2 cellular contexts compared by ENCODE assay signal in the genomic region with DNA sequence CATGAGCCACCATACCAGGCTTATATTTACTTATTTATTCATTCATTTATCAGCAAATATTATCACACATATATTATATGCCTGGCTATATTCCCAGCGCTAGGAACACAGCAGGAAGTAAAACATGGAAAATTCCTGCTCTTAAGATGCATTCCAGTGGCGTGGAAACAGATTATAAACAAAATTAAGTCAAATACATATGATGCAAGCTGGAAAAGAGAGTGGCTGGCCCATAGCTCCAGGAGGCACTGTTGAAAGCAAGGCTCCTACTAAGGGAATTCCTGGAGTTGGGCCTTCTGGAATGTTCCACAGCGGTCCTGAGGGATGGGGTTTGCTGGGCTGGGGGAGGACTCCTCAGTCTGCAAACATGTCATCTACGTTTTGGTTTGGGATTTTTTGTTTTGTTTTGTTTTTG.
TF ChIP-seq lines count a peak whose summit lies in the region.

No MANE protein-coding gene starts in this region.

TF ChIP-seq in HepG2, 621 proteins besides CTCF, POLR2A, EP300 and RAD21 (continued from another document):
- TF ChIP-seq, protein P1, sequence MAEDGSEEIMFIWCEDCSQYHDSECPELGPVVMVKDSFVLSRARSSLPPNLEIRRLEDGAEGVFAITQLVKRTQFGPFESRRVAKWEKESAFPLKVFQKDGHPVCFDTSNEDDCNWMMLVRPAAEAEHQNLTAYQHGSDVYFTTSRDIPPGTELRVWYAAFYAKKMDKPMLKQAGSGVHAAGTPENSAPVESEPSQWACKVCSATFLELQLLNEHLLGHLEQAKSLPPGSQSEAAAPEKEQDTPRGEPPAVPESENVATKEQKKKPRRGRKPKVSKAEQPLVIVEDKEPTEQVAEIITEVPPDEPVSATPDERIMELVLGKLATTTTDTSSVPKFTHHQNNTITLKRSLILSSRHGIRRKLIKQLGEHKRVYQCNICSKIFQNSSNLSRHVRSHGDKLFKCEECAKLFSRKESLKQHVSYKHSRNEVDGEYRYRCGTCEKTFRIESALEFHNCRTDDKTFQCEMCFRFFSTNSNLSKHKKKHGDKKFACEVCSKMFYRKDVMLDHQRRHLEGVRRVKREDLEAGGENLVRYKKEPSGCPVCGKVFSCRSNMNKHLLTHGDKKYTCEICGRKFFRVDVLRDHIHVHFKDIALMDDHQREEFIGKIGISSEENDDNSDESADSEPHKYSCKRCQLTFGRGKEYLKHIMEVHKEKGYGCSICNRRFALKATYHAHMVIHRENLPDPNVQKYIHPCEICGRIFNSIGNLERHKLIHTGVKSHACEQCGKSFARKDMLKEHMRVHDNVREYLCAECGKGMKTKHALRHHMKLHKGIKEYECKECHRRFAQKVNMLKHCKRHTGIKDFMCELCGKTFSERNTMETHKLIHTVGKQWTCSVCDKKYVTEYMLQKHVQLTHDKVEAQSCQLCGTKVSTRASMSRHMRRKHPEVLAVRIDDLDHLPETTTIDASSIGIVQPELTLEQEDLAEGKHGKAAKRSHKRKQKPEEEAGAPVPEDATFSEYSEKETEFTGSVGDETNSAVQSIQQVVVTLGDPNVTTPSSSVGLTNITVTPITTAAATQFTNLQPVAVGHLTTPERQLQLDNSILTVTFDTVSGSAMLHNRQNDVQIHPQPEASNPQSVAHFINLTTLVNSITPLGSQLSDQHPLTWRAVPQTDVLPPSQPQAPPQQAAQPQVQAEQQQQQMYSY (CRISPR knock-in tag; IDR thresholded peaks at IDR 0.05) = 0 out of 2 replicates have a peak, but pooled peaks have one; percentile 30
- TF ChIP-seq GPN1 (CRISPR knock-in tag; IDR thresholded peaks at IDR 0.05; ENCODE audit: borderline replicate concordance) (no peak), ZEB1 (IDR thresholded peaks at IDR 0.05; ENCODE audit: insufficient replicate concordance, low read depth) (no peak), JARID2 (CRISPR knock-in tag; IDR thresholded peaks at IDR 0.05; ENCODE audit: insufficient replicate concordance) (no peak)

TF ChIP-seq in SK-N-SH, 30 proteins besides CTCF, POLR2A, EP300 and RAD21 (continued from another document):
- TF ChIP-seq, protein P2, sequence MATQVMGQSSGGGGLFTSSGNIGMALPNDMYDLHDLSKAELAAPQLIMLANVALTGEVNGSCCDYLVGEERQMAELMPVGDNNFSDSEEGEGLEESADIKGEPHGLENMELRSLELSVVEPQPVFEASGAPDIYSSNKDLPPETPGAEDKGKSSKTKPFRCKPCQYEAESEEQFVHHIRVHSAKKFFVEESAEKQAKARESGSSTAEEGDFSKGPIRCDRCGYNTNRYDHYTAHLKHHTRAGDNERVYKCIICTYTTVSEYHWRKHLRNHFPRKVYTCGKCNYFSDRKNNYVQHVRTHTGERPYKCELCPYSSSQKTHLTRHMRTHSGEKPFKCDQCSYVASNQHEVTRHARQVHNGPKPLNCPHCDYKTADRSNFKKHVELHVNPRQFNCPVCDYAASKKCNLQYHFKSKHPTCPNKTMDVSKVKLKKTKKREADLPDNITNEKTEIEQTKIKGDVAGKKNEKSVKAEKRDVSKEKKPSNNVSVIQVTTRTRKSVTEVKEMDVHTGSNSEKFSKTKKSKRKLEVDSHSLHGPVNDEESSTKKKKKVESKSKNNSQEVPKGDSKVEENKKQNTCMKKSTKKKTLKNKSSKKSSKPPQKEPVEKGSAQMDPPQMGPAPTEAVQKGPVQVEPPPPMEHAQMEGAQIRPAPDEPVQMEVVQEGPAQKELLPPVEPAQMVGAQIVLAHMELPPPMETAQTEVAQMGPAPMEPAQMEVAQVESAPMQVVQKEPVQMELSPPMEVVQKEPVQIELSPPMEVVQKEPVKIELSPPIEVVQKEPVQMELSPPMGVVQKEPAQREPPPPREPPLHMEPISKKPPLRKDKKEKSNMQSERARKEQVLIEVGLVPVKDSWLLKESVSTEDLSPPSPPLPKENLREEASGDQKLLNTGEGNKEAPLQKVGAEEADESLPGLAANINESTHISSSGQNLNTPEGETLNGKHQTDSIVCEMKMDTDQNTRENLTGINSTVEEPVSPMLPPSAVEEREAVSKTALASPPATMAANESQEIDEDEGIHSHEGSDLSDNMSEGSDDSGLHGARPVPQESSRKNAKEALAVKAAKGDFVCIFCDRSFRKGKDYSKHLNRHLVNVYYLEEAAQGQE (IDR thresholded peaks at IDR 0.05; ENCODE audit: low read depth, low read length) = no peak
- TF ChIP-seq TCF12 (IDR thresholded peaks at IDR 0.05) (no peak), TEAD4 (IDR thresholded peaks at IDR 0.05; ENCODE audit: borderline replicate concordance, insufficient read depth) (no peak), RFX5 (IDR thresholded peaks at IDR 0.05; ENCODE audit: low read length) (no peak), FOSL2 (IDR thresholded peaks at IDR 0.05; ENCODE audit: borderline replicate concordance, low read depth) (no peak), SMC3 (IDR thresholded peaks at IDR 0.05; ENCODE audit: low read depth, low read length) (no peak), ELF1 (IDR thresholded peaks at IDR 0.05) (no peak), JUND (IDR thresholded peaks at IDR 0.05) (no peak), EZH2phosphoT487 (IDR thresholded peaks at IDR 0.05; ENCODE audit: borderline replicate concordance, low read depth) (no peak), POLR2AphosphoS5 (IDR thresholded peaks at IDR 0.05; ENCODE audit: low read depth, low read length) (no peak), NRF1 (IDR thresholded peaks at IDR 0.05; ENCODE audit: low read depth, low read length) (no peak)
- TF ChIP-seq, protein P3, sequence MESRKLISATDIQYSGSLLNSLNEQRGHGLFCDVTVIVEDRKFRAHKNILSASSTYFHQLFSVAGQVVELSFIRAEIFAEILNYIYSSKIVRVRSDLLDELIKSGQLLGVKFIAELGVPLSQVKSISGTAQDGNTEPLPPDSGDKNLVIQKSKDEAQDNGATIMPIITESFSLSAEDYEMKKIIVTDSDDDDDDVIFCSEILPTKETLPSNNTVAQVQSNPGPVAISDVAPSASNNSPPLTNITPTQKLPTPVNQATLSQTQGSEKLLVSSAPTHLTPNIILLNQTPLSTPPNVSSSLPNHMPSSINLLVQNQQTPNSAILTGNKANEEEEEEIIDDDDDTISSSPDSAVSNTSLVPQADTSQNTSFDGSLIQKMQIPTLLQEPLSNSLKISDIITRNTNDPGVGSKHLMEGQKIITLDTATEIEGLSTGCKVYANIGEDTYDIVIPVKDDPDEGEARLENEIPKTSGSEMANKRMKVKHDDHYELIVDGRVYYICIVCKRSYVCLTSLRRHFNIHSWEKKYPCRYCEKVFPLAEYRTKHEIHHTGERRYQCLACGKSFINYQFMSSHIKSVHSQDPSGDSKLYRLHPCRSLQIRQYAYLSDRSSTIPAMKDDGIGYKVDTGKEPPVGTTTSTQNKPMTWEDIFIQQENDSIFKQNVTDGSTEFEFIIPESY (IDR thresholded peaks at IDR 0.05; ENCODE audit: borderline replicate concordance, low read depth) = no peak
